In genomic region chr1:224169876-224170275, GRCh38 we compare ENCODE assay signal across 1 cellular context.
TF ChIP-seq lines count a peak whose summit lies in the region.

No MANE protein-coding gene starts in this region.

TF ChIP-seq in GM23338, 12 proteins besides CTCF, POLR2A, EP300 and RAD21 (continued from another document):
- TF ChIP-seq ZNF462 (CRISPR knock-in tag; IDR thresholded peaks at IDR 0.05) = no peak
- TF ChIP-seq POLR2AphosphoS5 (IDR thresholded peaks at IDR 0.05; ENCODE audit: low read depth) = no peak
TF ChIP-seq in GM23338: peak in this region for 0.
